In genomic region chr14:68506021-68506644, GRCh38 we compare ENCODE assay signal across 8 cellular contexts.
A peak's percentile ranks its signal among the peaks of the same experiment; 100 is the strongest.
DNase-seq lines count a peak whose midpoint lies in the region; ATAC-seq, FAIRE-seq and TF ChIP-seq lines count a peak whose summit lies in the region.

No MANE protein-coding gene starts in this region.

- ATAC-seq in GM18861 (IDR thresholded peaks at IDR 0.05; ENCODE audit: unreplicated experiment) (peak; percentile 15), HG02938 (IDR thresholded peaks at IDR 0.05; ENCODE audit: unreplicated experiment) (no peak)

- H3K4ac ChIP-seq in H1 (replicated peaks; ENCODE audit: insufficient read length, low read depth, low read length) = no peak overlapping the region

- peak overlapping the region; percentile 93; the same call in 1 of the 2 replicates for H2BK12ac ChIP-seq in H1 (ENCODE audit: low read depth, low read length)

- H3K4me2 ChIP-seq in H1 (ENCODE audit: insufficient read depth in 1 of 2, low read depth in 2 of 2, low read length in 2 of 2) = no peak overlapping the region

- peaks cover 0 to 8% (median 4%) of the 10 kb centered on the region in 4 experiments; a peak in 4 of 7 replicates for H3K4me1 ChIP-seq in H1 (replicated peaks in 1 of 4; ENCODE audit: control insufficient read depth in 3 of 4, insufficient read depth in 4 of 4, low read length in 3 of 4)

- peak overlapping the region; percentile 75 for H3K18ac ChIP-seq in H1 (ENCODE audit: extremely low read depth, low read length)

- FAIRE-seq in H1 (lab: Jason Lieb, UNC) = no peak

- CTCF ChIA-PET in H1 (lab: Charles Lee; ENCODE audit: partially characterized antibody) = interaction anchor here (0.7 to 1.5 kb wide), 4 partner anchors 11 to 668 kb away, joined by 3 to 4 read pairs (median 4); no protein-coding TSS in a partner anchor

- no peaks in the 10 kb centered on the region for H3K79me2 ChIP-seq in H1 (ENCODE audit: control insufficient read depth in 1 of 2, insufficient read depth in 2 of 2, low read length in 2 of 2)

- H2AFZ ChIP-seq in H1 (ENCODE audit: low read length) = no peak overlapping the region

- no peak overlapping the region for H3K14ac ChIP-seq in H1 (ENCODE audit: insufficient read length)

- no peaks in the 10 kb centered on the region for H3K23me2 ChIP-seq in H1 (ENCODE audit: low read depth, low read length)

- H3K4me3 ChIP-seq in H1 (ENCODE audit: extremely low read depth in 1 of 4, insufficient read depth in 2 of 4, low read depth in 3 of 4, low read length in 4 of 4) = no peak overlapping the region
- no peak overlapping the region for H3K4me3 ChIP-seq in H7 (ENCODE audit: insufficient read depth, low read depth, low read length)

- H3K23ac ChIP-seq in H1 (ENCODE audit: insufficient read length) = no peak overlapping the region

- no peak overlapping the region for H2BK120ac ChIP-seq in H1 (replicated peaks; ENCODE audit: low read depth, low read length)

- H3K27ac ChIP-seq in H1 (ENCODE audit: low read depth, low read length) = no peak overlapping the region

- H2AK5ac ChIP-seq in H1 (ENCODE audit: low read depth, low read length) = peak overlapping the region; percentile 46; the same call in 1 of the 2 replicates

- no peak overlapping the region for H4K5ac ChIP-seq in H1 (ENCODE audit: insufficient read length, low read depth, low read length)

- H3K79me1 ChIP-seq in H1 (ENCODE audit: low read depth, low read length) = no peaks in the 10 kb centered on the region

- 86% methylated on average over 17 of the region's 17 CpGs; no CpG with 5 or more reads in 1 of the 2 experiments for WGBS in H1 (ENCODE audit: extremely low coverage in 1 of 2, insufficient coverage in 1 of 2, insufficient read length in 1 of 2, insufficient replicate concordance in 2 of 2, low coverage in 1 of 2, low lambda C conversion rate in 2 of 2, missing lambda C conversion rate in 1 of 2), 2 experiments

- H3K56ac ChIP-seq in H1 (replicated peaks; ENCODE audit: insufficient read length, low read depth, low read length) = no peak overlapping the region

- H3K9ac ChIP-seq in H1 (replicated peaks in 1 of 4; ENCODE audit: extremely low read depth in 1 of 4, low read depth in 3 of 4, low read length in 3 of 4) = no peak overlapping the region

- peak; percentile 21 for DNase-seq in HK-2 (ENCODE audit: unreplicated experiment)
- no peak for DNase-seq in H1 (ENCODE audit: low read depth in 1 of 2, low spot score in 2 of 2)
- peak; percentile 68 for DNase-seq in retina
- DNase-seq in SW480 (ENCODE audit: low spot score) = no peak
- no peak for DNase-seq in H7
- DNase-seq in HCEC 1CT = no peak

- POLR2A ChIA-PET in H1 (lab: Charles Lee; ENCODE audit: partially characterized antibody) = interaction anchor here (0.8 to 1.1 kb wide), 3 partner anchors 14 to 34 kb away, joined by 3 to 4 read pairs (median 3); no protein-coding TSS in a partner anchor

- no peaks in the 10 kb centered on the region for H3K36me3 ChIP-seq in H1 (ENCODE audit: control insufficient read depth in 2 of 4, insufficient read depth in 4 of 4, low read length in 3 of 4)
- no peaks in the 10 kb centered on the region for H3K36me3 ChIP-seq in H7 (replicated peaks; ENCODE audit: control insufficient read depth, insufficient read depth, low read length)

- no peak for TF ChIP-seq CTCF in H1 (IDR thresholded peaks at IDR 0.05; ENCODE audit: control extremely low read depth in 1 of 3, insufficient read depth in 1 of 3, low read depth in 1 of 3, low read length in 3 of 3)

- H2BK5ac ChIP-seq in H1 (ENCODE audit: low read depth, low read length) = peak overlapping the region; percentile 66; the same call in 1 of the 2 replicates

- peak overlapping the region; percentile 92; the same call in 1 of the 2 replicates for H2BK20ac ChIP-seq in H1 (ENCODE audit: low read length)

- no peak for TF ChIP-seq POLR2A in H1 (IDR thresholded peaks at IDR 0.05; ENCODE audit: control extremely low read depth in 1 of 2, low read depth in 2 of 2, low read length in 2 of 2)

- no peak for TF ChIP-seq RAD21 in H1 (IDR thresholded peaks at IDR 0.05 in 1 of 2, conservative IDR thresholded peaks at IDR 0.05 in 1 of 2; ENCODE audit: low read depth in 2 of 2, low read length in 2 of 2)

- H2BK15ac ChIP-seq in H1 (ENCODE audit: low read length) = no peak overlapping the region; the same call in 1 of the 2 replicates

- no peaks in the 10 kb centered on the region for H4K20me1 ChIP-seq in H1 (replicated peaks in 1 of 2; ENCODE audit: control insufficient read depth in 1 of 2, insufficient read depth in 2 of 2, low read length in 2 of 2)

- no peak for TF ChIP-seq EP300 in H1 (IDR thresholded peaks at IDR 0.05; ENCODE audit: borderline replicate concordance in 1 of 2, low read depth in 2 of 2, low read length in 2 of 2)

- peak overlapping the region; percentile 75 for H4K91ac ChIP-seq in H1 (replicated peaks; ENCODE audit: insufficient read length, low read length)

- H4K8ac ChIP-seq in H1 (ENCODE audit: extremely low read depth, insufficient read depth, low read length) = no peak overlapping the region

- H3K27me3 ChIP-seq in H1 (replicated peaks in 1 of 4; ENCODE audit: control insufficient read depth in 3 of 4, extremely low read depth in 1 of 4, insufficient read depth in 3 of 4, low read length in 3 of 4) (no peaks in the 10 kb centered on the region), H7 (ENCODE audit: control insufficient read depth, insufficient read depth, low read length) (no peaks in the 10 kb centered on the region)

- no peaks in the 10 kb centered on the region for H3K9me3 ChIP-seq in H1 (ENCODE audit: insufficient read depth in 2 of 2, low read depth in 1 of 2, low read length in 1 of 2)

TF ChIP-seq in H1, 55 proteins besides CTCF, POLR2A, EP300 and RAD21:
- TF ChIP-seq RBBP5 (IDR thresholded peaks at IDR 0.05; ENCODE audit: borderline replicate concordance, low read depth, low read length) = no peak
- no peak for TF ChIP-seq SIN3A (conservative IDR thresholded peaks at IDR 0.05 in 1 of 2, IDR thresholded peaks at IDR 0.05 in 1 of 2; ENCODE audit: low read depth in 1 of 2, low read length in 2 of 2)
- no peak for TF ChIP-seq EGR1 (IDR thresholded peaks at IDR 0.05; ENCODE audit: borderline replicate concordance, low read depth, low read length)
- TF ChIP-seq MAX (IDR thresholded peaks at IDR 0.05) = no peak
- TF ChIP-seq JUND (IDR thresholded peaks at IDR 0.05; ENCODE audit: low read length) = no peak
- no peak for TF ChIP-seq CHD1 (IDR thresholded peaks at IDR 0.05; ENCODE audit: low read depth, low read length)
- TF ChIP-seq CREB1 (IDR thresholded peaks at IDR 0.05) = no peak
- no peak for TF ChIP-seq BCL11A (IDR thresholded peaks at IDR 0.05; ENCODE audit: low read depth in 2 of 2, low read length in 2 of 2)

Comparison
In these comparisons a context has a peak if more than half of its experiments do, and no peak if none do; other contexts are left out.
1. DNase-seq: peak in HK-2 (single experiment) and retina (single experiment); none in H1 (0 of 2), SW480 (single experiment), H7 (single experiment) and HCEC 1CT (single experiment).